In genomic region chr7:99762680-99763327, GRCh38 we compare ENCODE assay signal across 16 cellular contexts. TPM values are rescaled to one million over a fixed set of nuclear protein-coding genes. Genes with fewer than 3 reads are reported as not detected.
DNase-seq lines count a peak whose midpoint lies in the region; ATAC-seq, FAIRE-seq and TF ChIP-seq lines count a peak whose summit lies in the region.
"Had no signal": no experiment of that assay in that cellular context is flagged by ENCODE, and none has a peak within 500 bp of the region (broad histone marks: within the 10 kb centered on the region; RNA-seq: fewer than 3 reads in every experiment).

No MANE protein-coding gene starts in this region.

- TF ChIP-seq CTCF in astrocyte (IDR thresholded peaks at IDR 0.05; ENCODE audit: insufficient read depth, low read depth, low read length) (no peak), pancreas (IDR thresholded peaks at IDR 0.05) (no peak)

- FAIRE-seq in astrocyte (lab: Jason Lieb, UNC) (no peak), pancreas (lab: Jason Lieb, UNC) (no peak), small intestine (lab: Jason Lieb, UNC) (no peak)

- H3K4me3 ChIP-seq in astrocyte (ENCODE audit: insufficient read depth, low read depth, low read length) (no peak overlapping the region), pancreas (no peak overlapping the region), small intestine (ENCODE audit: low read depth in 1 of 2, low read length in 2 of 2) (no peak overlapping the region)

- peak; percentile 67 for DNase-seq in GM03348 (ENCODE audit: low spot score)
- DNase-seq in astrocyte (ENCODE audit: low read depth) = peak; percentile 82
- DNase-seq in glomerular visceral epithelial cell (ENCODE audit: extremely low spot score) = peak; percentile 58
- DNase-seq in pancreas = no peak
- no peak for DNase-seq in small intestine
- DNase-seq in globus pallidus (ENCODE audit: low spot score) = no peak
- DNase-seq in stimulated activated CD4-positive, alpha-beta T cell treated with anti-CD3 and anti-CD28 coated beads, Interleukin-4, amount 100 ng/mL, for 4 hours = no peak
- DNase-seq in activated naive CD4-positive, alpha-beta T cell treated with anti-CD3 and anti-CD28 coated beads, Interleukin-2, amount 10 ng/mL, durations not matched to agents 7 days and 5 days = no peak
- DNase-seq: activated CD4-positive, alpha-beta T cell treated with anti-CD3 and anti-CD28 coated beads for 4 hours; CD8-positive, alpha-beta memory T cell; hypothalamus; Kasumi-1; naive B cell; stimulated activated CD4-positive, alpha-beta T cell treated with anti-CD3 and anti-CD28 coated beads, Interleukin-2, amount 100 ng/mL, for 24 hours had no signal

- H3K27me3 ChIP-seq in astrocyte (ENCODE audit: insufficient read depth, low read length) = peaks cover 11% of the 10 kb centered on the region
- no peaks in the 10 kb centered on the region for H3K27me3 ChIP-seq in pancreas
- H3K27me3 ChIP-seq in small intestine (ENCODE audit: control insufficient read depth in 2 of 2, insufficient read depth in 2 of 2, low read length in 2 of 2) = no peaks in the 10 kb centered on the region

- CTCF ChIA-PET in activated naive CD4-positive, alpha-beta T cell treated with anti-CD3 and anti-CD28 coated beads, Interleukin-2, amount 10 ng/mL, durations not matched to agents 7 days and 5 days (lab: Charles Lee) = no interaction called here

- H3K4me1 Mint-ChIP-seq in astrocyte (ENCODE audit: low read depth, unreplicated experiment) = peaks cover 13% of the 10 kb centered on the region
- H3K4me1 Mint-ChIP-seq in activated naive CD4-positive, alpha-beta T cell treated with anti-CD3 and anti-CD28 coated beads, Interleukin-2, amount 10 ng/mL, durations not matched to agents 7 days and 5 days = peaks cover 6% of the 10 kb centered on the region

- H4K20me1 ChIP-seq in astrocyte (ENCODE audit: insufficient read depth, low read length) = no peaks in the 10 kb centered on the region

- H2AFZ ChIP-seq in astrocyte (ENCODE audit: low read depth, low read length) = no peak overlapping the region

- no peak overlapping the region for H3K4me3 Mint-ChIP-seq in astrocyte (ENCODE audit: unreplicated experiment)
- H3K4me3 Mint-ChIP-seq in activated naive CD4-positive, alpha-beta T cell treated with anti-CD3 and anti-CD28 coated beads, Interleukin-2, amount 10 ng/mL, durations not matched to agents 7 days and 5 days = no peak overlapping the region
- H3K4me3 Mint-ChIP-seq: CD8-positive, alpha-beta memory T cell had no signal

- ATAC-seq in pancreas = peak in 3 of 4 donors; percentile 47 to 56 (median 52)

- intact Hi-C loops in pancreas (cut with DNase I) = no loop called here

- H3K9me3 ChIP-seq in astrocyte (ENCODE audit: insufficient read depth, low read depth, low read length) (no peaks in the 10 kb centered on the region), pancreas (no peaks in the 10 kb centered on the region), small intestine (ENCODE audit: control insufficient read depth, low read depth) (no peaks in the 10 kb centered on the region)

- H3K36me3 ChIP-seq in astrocyte (ENCODE audit: insufficient read depth, low read length) (no peaks in the 10 kb centered on the region), pancreas (no peaks in the 10 kb centered on the region), small intestine (ENCODE audit: control insufficient read depth in 2 of 2, insufficient read depth in 2 of 2, low read length in 2 of 2) (peaks cover 0 to 14% of the 10 kb centered on the region in 2 donors)

- H3K4me2 ChIP-seq in astrocyte (ENCODE audit: low read length) = no peak overlapping the region

- no peak overlapping the region for H3K9ac ChIP-seq in astrocyte (ENCODE audit: low read length)

- H3K36me3 Mint-ChIP-seq in astrocyte (ENCODE audit: low read depth, unreplicated experiment) = no peaks in the 10 kb centered on the region
- no peaks in the 10 kb centered on the region for H3K36me3 Mint-ChIP-seq in activated naive CD4-positive, alpha-beta T cell treated with anti-CD3 and anti-CD28 coated beads, Interleukin-2, amount 10 ng/mL, durations not matched to agents 7 days and 5 days

- peaks cover 2% of the 10 kb centered on the region for H3K27me3 Mint-ChIP-seq in astrocyte (ENCODE audit: low read depth, unreplicated experiment)
- H3K27me3 Mint-ChIP-seq in activated naive CD4-positive, alpha-beta T cell treated with anti-CD3 and anti-CD28 coated beads, Interleukin-2, amount 10 ng/mL, durations not matched to agents 7 days and 5 days = no peaks in the 10 kb centered on the region

- H3K27ac Mint-ChIP-seq in astrocyte (ENCODE audit: unreplicated experiment) = peak overlapping the region; percentile 43
- H3K27ac Mint-ChIP-seq in activated naive CD4-positive, alpha-beta T cell treated with anti-CD3 and anti-CD28 coated beads, Interleukin-2, amount 10 ng/mL, durations not matched to agents 7 days and 5 days = no peak overlapping the region
- H3K27ac Mint-ChIP-seq: CD8-positive, alpha-beta memory T cell; naive B cell had no signal

- no peak overlapping the region for H3K27ac ChIP-seq in astrocyte (ENCODE audit: low read depth, low read length)
- no peak overlapping the region for H3K27ac ChIP-seq in pancreas
- no peak overlapping the region for H3K27ac ChIP-seq in small intestine (ENCODE audit: low read depth in 1 of 2, low read length in 1 of 2)

- WGBS in pancreas, 2 donors = 89 to 91% methylated on average over 7 of the region's 7 CpGs
- 82 to 89% (median 86%) methylated on average over 7 of the region's 7 CpGs for WGBS in small intestine, 3 donors

- H3K79me2 ChIP-seq in astrocyte (ENCODE audit: insufficient read depth, low read length) = no peaks in the 10 kb centered on the region

- H3K4me1 ChIP-seq in astrocyte (ENCODE audit: insufficient read depth, low read length) (peaks cover 6% of the 10 kb centered on the region), pancreas (no peaks in the 10 kb centered on the region), small intestine (ENCODE audit: control insufficient read depth in 2 of 2, insufficient read depth in 1 of 2, low read depth in 1 of 2, low read length in 1 of 2) (no peaks in the 10 kb centered on the region)

- no peaks in the 10 kb centered on the region for H3K9me3 Mint-ChIP-seq in astrocyte (ENCODE audit: unreplicated experiment)
- no peaks in the 10 kb centered on the region for H3K9me3 Mint-ChIP-seq in activated naive CD4-positive, alpha-beta T cell treated with anti-CD3 and anti-CD28 coated beads, Interleukin-2, amount 10 ng/mL, durations not matched to agents 7 days and 5 days
- H3K9me3 Mint-ChIP-seq: CD8-positive, alpha-beta memory T cell; naive B cell had no signal

RNA-seq across cellular contexts. Expression of gene CYP3A4, which starts 21.2 kb away (rescaled TPM):
- not detected in 2 replicates for total RNA-seq in astrocyte
- total RNA-seq in pancreas = 10 to 100 TPM in 1 of 6 donors, 1 to 10 TPM in 2, under 1 TPM in 2, not detected in 1; 0.25 to 11.0 (median 3.0) TPM
- polyA plus RNA-seq in pancreas = 1 to 10 TPM; 4.3 to 5.4 TPM
- polyA plus RNA-seq in small intestine = 100 to 1,000 TPM in 2 of 3 donors, 10 to 100 TPM in 1; 13.6 to 310 (median 181) TPM
- total RNA-seq: CD8-positive, alpha-beta memory T cell; NCI-H460 had no signal
- polyA plus RNA-seq: CD8-positive, alpha-beta memory T cell had no signal

RNA-seq across cellular contexts. Expression of gene CYP3A7, which starts 27.8 kb away (rescaled TPM):
- total RNA-seq in astrocyte (not detected in 2 replicates), pancreas (1 to 10 TPM in 1 of 6 donors, under 1 TPM in 4, not detected in 1; 0.19 to 1.3 (median 0.25) TPM)
- polyA plus RNA-seq in pancreas (under 1 TPM; 0.11 to 0.23 TPM), small intestine (1 to 10 TPM in 2 of 3 donors, under 1 TPM in 1; 0.45 to 2.9 (median 1.4) TPM)
- total RNA-seq: CD8-positive, alpha-beta memory T cell; NCI-H460; subcutaneous adipose tissue had no signal
- polyA plus RNA-seq: CD8-positive, alpha-beta memory T cell had no signal

Comparison
In these comparisons a context has a peak if more than half of its experiments do, and no peak if none do; other contexts are left out.
1. DNase-seq: peak in GM03348 (single experiment), astrocyte (single experiment) and glomerular visceral epithelial cell (single experiment); none in pancreas (0 of 6), small intestine (single experiment), globus pallidus (single experiment), stimulated activated CD4-positive, alpha-beta T cell treated with anti-CD3 and anti-CD28 coated beads, Interleukin-4, amount 100 ng/mL, for 4 hours (0 of 2) and activated naive CD4-positive, alpha-beta T cell treated with anti-CD3 and anti-CD28 coated beads, Interleukin-2, amount 10 ng/mL, durations not matched to agents 7 days and 5 days (single experiment).